ENCODE assay signal across 8 cellular contexts in genomic region chr4:3201718-3202702, GRCh38. TPM values are rescaled to one million over a fixed set of nuclear protein-coding genes. Genes with fewer than 3 reads are reported as not detected.
DNase-seq lines count a peak whose midpoint lies in the region; ATAC-seq and TF ChIP-seq lines count a peak whose summit lies in the region.

No MANE protein-coding gene starts in this region.

- no peaks in the 10 kb centered on the region for H4K20me1 ChIP-seq in OCI-LY7 (ENCODE audit: insufficient read depth, low read length)

- no peak overlapping the region for H4K5ac ChIP-seq in mesendoderm (ENCODE audit: low read length)

- peak overlapping the region; percentile 49 for H3K4me3 Mint-ChIP-seq in stimulated activated naive CD8-positive, alpha-beta T cell treated with anti-CD3 and anti-CD28 coated beads, Interleukin-15, Interleukin-2, amounts not matched to agents 100 ng/mL and 50 ng/mL, for 24 hours

- H3K9me3 ChIP-seq in OCI-LY7 (ENCODE audit: low read length), result no peaks in the 10 kb centered on the region

- no peaks in the 10 kb centered on the region for H3K27me3 Mint-ChIP-seq in stimulated activated naive CD8-positive, alpha-beta T cell treated with anti-CD3 and anti-CD28 coated beads, Interleukin-15, Interleukin-2, amounts not matched to agents 100 ng/mL and 50 ng/mL, for 24 hours

- H2AK5ac ChIP-seq in mesendoderm (ENCODE audit: low read length), result no peak overlapping the region

- intact Hi-C loops in OCI-LY7 (cut with micrococcal nuclease; ENCODE audit: unreplicated experiment), result no loop called here

- ATAC-seq in GM21529 (IDR thresholded peaks at IDR 0.05; ENCODE audit: unreplicated experiment), result peak; percentile 62
- no peak for ATAC-seq in SK-N-SH treated with all-trans-retinoic acid at 6 μM for 48 hours

- H3K4me3 ChIP-seq in OCI-LY7 (ENCODE audit: low read depth, low read length, poor library complexity, severe bottlenecking) (peak overlapping the region; percentile 23), mesendoderm (ENCODE audit: low read length) (no peak overlapping the region)

- peaks cover 45% of the 10 kb centered on the region for H3K4me1 Mint-ChIP-seq in stimulated activated naive CD8-positive, alpha-beta T cell treated with anti-CD3 and anti-CD28 coated beads, Interleukin-15, Interleukin-2, amounts not matched to agents 100 ng/mL and 50 ng/mL, for 24 hours (ENCODE audit: low read depth)

- no peak overlapping the region for H3K56ac ChIP-seq in mesendoderm (ENCODE audit: low read length)

- no peaks in the 10 kb centered on the region for H3K27me3 ChIP-seq in mesendoderm (ENCODE audit: insufficient read depth, low read length, poor library complexity)

- DNase-seq in AML-193 (lab: John Stamatoyannopoulos, UW), result peak; percentile 58 to 64
- DNase-seq in OCI-LY7 (ENCODE audit: low spot score), result peak; percentile 61
- peak; percentile 60 for DNase-seq in activated effector memory CD4-positive, alpha-beta T cell treated with Interleukin-2 at 50 U/mL for 16 hours
- peak; percentile 6 for DNase-seq in mesendoderm
- no peak for DNase-seq in OCI-M2 (lab: John Stamatoyannopoulos, UW; ENCODE audit: unreplicated experiment)

- H3K18ac ChIP-seq in mesendoderm (ENCODE audit: low read length), result no peak overlapping the region

- H3K4ac ChIP-seq in mesendoderm (ENCODE audit: low read depth, low read length), result no peak overlapping the region

- no peak overlapping the region for H2BK5ac ChIP-seq in mesendoderm (ENCODE audit: low read length)

- H3K23ac ChIP-seq in mesendoderm (ENCODE audit: low read length), result no peak overlapping the region

- TF ChIP-seq CTCF in OCI-LY7 (conservative IDR thresholded peaks at IDR 0.05; ENCODE audit: low read length), result no peak

- no peak overlapping the region for H2AFZ ChIP-seq in OCI-LY7 (ENCODE audit: low read length)

- H3K9me2 ChIP-seq in OCI-LY7 (ENCODE audit: insufficient read depth, low read length), result no peaks in the 10 kb centered on the region

- no peaks in the 10 kb centered on the region for H3K9me3 Mint-ChIP-seq in stimulated activated naive CD8-positive, alpha-beta T cell treated with anti-CD3 and anti-CD28 coated beads, Interleukin-15, Interleukin-2, amounts not matched to agents 100 ng/mL and 50 ng/mL, for 24 hours

- no peaks in the 10 kb centered on the region for H3K79me1 ChIP-seq in mesendoderm (ENCODE audit: low read length)

- no peak overlapping the region for H3K9ac ChIP-seq in mesendoderm (ENCODE audit: low read length)

- H2BK15ac ChIP-seq in mesendoderm (replicated peaks; ENCODE audit: low read depth), result no peak overlapping the region

- no TSS peak for BruUV-seq in OCI-LY7 (replicated peaks; lab: Mats Ljungman, UMichigan)

- peaks cover 41% of the 10 kb centered on the region for H3K36me3 Mint-ChIP-seq in stimulated activated naive CD8-positive, alpha-beta T cell treated with anti-CD3 and anti-CD28 coated beads, Interleukin-15, Interleukin-2, amounts not matched to agents 100 ng/mL and 50 ng/mL, for 24 hours (ENCODE audit: low read depth)

- H3K4me1 ChIP-seq in OCI-LY7 (ENCODE audit: insufficient read depth, low read length, poor library complexity, severe bottlenecking) (peaks cover 20% of the 10 kb centered on the region), mesendoderm (ENCODE audit: control insufficient read depth, low read depth, low read length) (no peaks in the 10 kb centered on the region)

- H2BK120ac ChIP-seq in mesendoderm (ENCODE audit: low read depth, low read length), result no peak overlapping the region

- no CpG with 5 or more reads among the region's 11 CpGs for WGBS in mesendoderm (ENCODE audit: extremely low coverage, insufficient coverage, low lambda C conversion rate)

- H3K27ac ChIP-seq in OCI-LY7 (ENCODE audit: low read depth, low read length, poor library complexity, severe bottlenecking), result peak overlapping the region; percentile 37
- no peak overlapping the region for H3K27ac ChIP-seq in mesendoderm (ENCODE audit: low read depth, low read length)

- H3K36me3 ChIP-seq in OCI-LY7 (ENCODE audit: insufficient read depth, low read length) (peaks cover 71% of the 10 kb centered on the region), mesendoderm (ENCODE audit: control insufficient read depth, insufficient read depth, low read length) (peaks cover 5% of the 10 kb centered on the region)

- H3K27ac Mint-ChIP-seq in stimulated activated naive CD8-positive, alpha-beta T cell treated with anti-CD3 and anti-CD28 coated beads, Interleukin-15, Interleukin-2, amounts not matched to agents 100 ng/mL and 50 ng/mL, for 24 hours, result peak overlapping the region; percentile 76

- POLR2A ChIA-PET in OCI-LY7 (lab: Charles Lee), result interaction anchor here (0.6 to 1.5 kb wide), 4 partner anchors 11 to 238 kb away, joined by 3 to 4 read pairs (median 4); no protein-coding TSS in a partner anchor

- H3K4me2 ChIP-seq in OCI-LY7 (ENCODE audit: low read length) (peak overlapping the region; percentile 65), mesendoderm (ENCODE audit: low read length) (no peak overlapping the region)

- CTCF ChIA-PET in OCI-LY7 (lab: Charles Lee; ENCODE audit: unreplicated experiment), result interaction anchor here (1.3 kb wide), 1 partner anchor 90 kb away, joined by 4 read pairs; no protein-coding TSS in a partner anchor

- no peak overlapping the region for H4K8ac ChIP-seq in mesendoderm (ENCODE audit: low read depth, low read length)

- H3K79me2 ChIP-seq in OCI-LY7 (ENCODE audit: insufficient read depth, low read depth, low read length), result no peaks in the 10 kb centered on the region
- no peaks in the 10 kb centered on the region for H3K79me2 ChIP-seq in mesendoderm (ENCODE audit: control insufficient read depth, insufficient read depth, low read length)

TF ChIP-seq in SK-N-SH treated with all-trans-retinoic acid at 6 μM for 48 hours, 23 proteins besides CTCF, POLR2A, EP300 and RAD21:
- no peak for TF ChIP-seq ZFP3 (CRISPR knock-in tag; IDR thresholded peaks at IDR 0.05)
- TF ChIP-seq ZC3H10 (CRISPR knock-in tag; IDR thresholded peaks at IDR 0.05), result no peak
- no peak for TF ChIP-seq ZNF70 (CRISPR knock-in tag; IDR thresholded peaks at IDR 0.05)
- TF ChIP-seq OSR1 (CRISPR knock-in tag; IDR thresholded peaks at IDR 0.05), result no peak
- TF ChIP-seq PATZ1 (CRISPR knock-in tag; IDR thresholded peaks at IDR 0.05; ENCODE audit: borderline replicate concordance), result no peak
- no peak for TF ChIP-seq ARNTL (CRISPR knock-in tag; IDR thresholded peaks at IDR 0.05; ENCODE audit: borderline replicate concordance, low read depth)
- TF ChIP-seq CSDC2 (CRISPR knock-in tag; IDR thresholded peaks at IDR 0.05), result no peak
- TF ChIP-seq CREB5 (CRISPR knock-in tag; IDR thresholded peaks at IDR 0.05; ENCODE audit: low read depth), result no peak
- TF ChIP-seq ESRRG (CRISPR knock-in tag; IDR thresholded peaks at IDR 0.05), result no peak
- no peak for TF ChIP-seq ZNF8 (CRISPR knock-in tag; IDR thresholded peaks at IDR 0.05)

RNA-seq across cellular contexts. Expression of gene MSANTD1, which starts 46.9 kb away (rescaled TPM):
- total RNA-seq in OCI-LY7 (2014; rRNA removed; shearing (Covaris generic)), result 0.08 and 0.13 TPM in 2 replicates
- total RNA-seq in OCI-LY7 (2022), result 0.53 and 1.0 TPM in 2 replicates
- 0.14 TPM for polyA plus RNA-seq in mesendoderm (2013, experiment 1 of 2)
- polyA plus RNA-seq in mesendoderm (2013, experiment 2 of 2), result 0.15 TPM
